16 cellular contexts compared by ENCODE assay signal in the genomic region with DNA sequence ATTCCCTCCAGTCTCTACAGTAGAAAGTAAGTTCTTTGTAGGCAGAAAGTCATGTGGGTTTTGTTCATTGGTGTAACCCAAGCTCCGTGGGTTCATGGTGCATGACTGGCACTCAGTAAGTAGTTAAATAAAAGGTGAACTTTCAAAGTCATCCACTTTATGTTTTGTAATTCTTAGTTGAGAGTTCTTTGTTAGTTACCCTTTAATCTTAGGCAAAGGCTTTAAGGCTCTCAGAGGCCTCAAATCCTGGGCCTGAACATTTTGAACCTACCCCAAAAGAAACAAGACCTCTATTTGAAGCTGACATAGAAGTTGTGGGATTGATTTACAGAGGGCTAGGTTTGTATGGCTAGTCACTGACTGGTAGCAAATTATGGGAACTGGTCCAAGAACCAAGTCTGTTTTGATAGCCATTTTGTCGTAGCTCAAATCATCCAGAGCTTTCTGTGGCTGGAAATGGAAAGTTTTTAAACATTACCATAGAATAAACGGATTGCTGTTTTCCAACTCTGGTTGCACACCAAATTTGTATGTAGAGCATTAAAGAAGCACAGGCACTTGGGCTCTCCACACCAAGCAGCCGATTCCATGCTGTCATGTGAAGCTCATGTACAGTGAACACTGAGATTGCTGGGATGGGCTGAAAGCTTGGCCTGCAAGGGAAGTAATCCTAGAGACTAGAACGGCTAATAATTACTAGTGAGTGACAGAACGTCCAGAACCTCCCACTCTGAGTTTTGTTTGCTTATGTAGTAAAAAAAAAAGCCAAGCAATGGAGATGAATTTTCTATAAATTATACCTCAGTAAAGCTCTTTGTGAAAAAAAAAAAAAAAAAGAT. TPM values are rescaled to one million over a fixed set of nuclear protein-coding genes. Genes with fewer than 3 reads are reported as not detected.
A peak's percentile ranks its signal among the peaks of the same experiment; 100 is the strongest.
DNase-seq lines count a peak whose midpoint lies in the region; ATAC-seq and TF ChIP-seq lines count a peak whose summit lies in the region.
"Had no signal": no experiment of that assay in that cellular context is flagged by ENCODE, and none has a peak within 500 bp of the region (broad histone marks: within the 10 kb centered on the region; RNA-seq: fewer than 3 reads in every experiment).

No MANE protein-coding gene starts in this region.

- H3K4me3 Mint-ChIP-seq in mesothelial cell of epicardium = no peak overlapping the region
- H3K4me3 Mint-ChIP-seq: dendritic cell treated with granulocyte-macrophage colony-stimulating factor and Interleukin-4, amounts not matched to agents 40 ng/mL and 50 ng/mL, for 4 days had no signal

- H3K27me3 Mint-ChIP-seq in mesothelial cell of epicardium (ENCODE audit: low read depth) = no peaks in the 10 kb centered on the region
- H3K27me3 Mint-ChIP-seq: dendritic cell treated with granulocyte-macrophage colony-stimulating factor and Interleukin-4, amounts not matched to agents 40 ng/mL and 50 ng/mL, for 4 days had no signal

- H3K9me3 ChIP-seq in left ventricle myocardium inferior (replicated peaks) = no peaks in the 10 kb centered on the region
- H3K9me3 ChIP-seq in tibial artery = no peaks in the 10 kb centered on the region
- no peaks in the 10 kb centered on the region for H3K9me3 ChIP-seq in heart right ventricle

- 67 to 71% methylated on average over 6 of the region's 6 CpGs for WGBS in heart right ventricle, 2 donors

- H3K36me3 ChIP-seq in left ventricle myocardium inferior = peaks cover 9% of the 10 kb centered on the region
- peaks cover 0 to 12% (median 7%) of the 10 kb centered on the region in 3 donors for H3K36me3 ChIP-seq in tibial artery
- H3K36me3 ChIP-seq in heart right ventricle = peaks cover 0 to 55% (median 13%) of the 10 kb centered on the region in 9 donors

- H3K4me1 ChIP-seq in left ventricle myocardium inferior = peaks cover 29% of the 10 kb centered on the region
- peaks cover 0 to 30% (median 5%) of the 10 kb centered on the region in 4 donors for H3K4me1 ChIP-seq in tibial artery
- H3K4me1 ChIP-seq in heart right ventricle = peaks cover 0 to 33% (median 12%) of the 10 kb centered on the region in 9 donors

- peak overlapping the region; percentile 34 for H3K27ac ChIP-seq in left ventricle myocardium inferior (replicated peaks)
- H3K27ac ChIP-seq in tibial artery = peak overlapping the region; percentile 33 to 59
- H3K27ac ChIP-seq in heart right ventricle = peak overlapping the region in 3 of 10 donors; percentile 5 to 21 (median 18)

- intact Hi-C loops in left ventricle myocardium inferior (cut with micrococcal nuclease) = no loop called here
- intact Hi-C loops in Right ventricle myocardium inferior (cut with DNase I) = loop anchor here (10.0 kb wide), 2 partner anchors 394 to 634 kb away; a partner anchor contains a TSS
- intact Hi-C loops in tibial artery (cut with DNase I; ENCODE audit: low total_unique reads) = no loop called here
- intact Hi-C loops in heart right ventricle (cut with DNase I) = loop anchor here in 5 of 10 donors (10.0 kb wide), 4 partner anchors 94 to 834 kb away; a partner anchor contains a TSS

- DNase-seq in left ventricle myocardium inferior = no peak
- no peak for DNase-seq in Right ventricle myocardium inferior (ENCODE audit: missing footprints)
- DNase-seq in astrocyte of the spinal cord (ENCODE audit: low read depth, low spot score) = peak; percentile 17
- DNase-seq in mesothelial cell of epicardium (ENCODE audit: low spot score in 2 of 2, unreplicated experiment in 2 of 2) = no peak
- DNase-seq in tibial artery = no peak
- DNase-seq in heart right ventricle = no peak
- DNase-seq: activated CD4-positive, alpha-beta T cell treated with anti-CD3 and anti-CD28 coated beads for 4 hours; activated effector memory CD4-positive, alpha-beta T cell treated with anti-CD3 and anti-CD28 coated beads, Interleukin-2, amount 50 U/mL, for 16 hours; left cardiac atrium; NCI-H2029; OCI-M1 had no signal

- ATAC-seq in Right ventricle myocardium inferior (no peak), heart right ventricle (no peak), HG03095 (IDR thresholded peaks at IDR 0.05; ENCODE audit: unreplicated experiment) (no peak), GM21390 (IDR thresholded peaks at IDR 0.05; ENCODE audit: unreplicated experiment) (no peak)

- H3K4me3 ChIP-seq in left ventricle myocardium inferior (no peak overlapping the region), astrocyte of the spinal cord (ENCODE audit: low read depth, low read length) (no peak overlapping the region), tibial artery (no peak overlapping the region), heart right ventricle (no peak overlapping the region)

- peaks cover 1% of the 10 kb centered on the region for H3K36me3 Mint-ChIP-seq in mesothelial cell of epicardium

- H3K4me1 Mint-ChIP-seq in mesothelial cell of epicardium = peaks cover 11% of the 10 kb centered on the region

- H3K27me3 ChIP-seq in left ventricle myocardium inferior (ENCODE audit: low read depth) = no peaks in the 10 kb centered on the region
- H3K27me3 ChIP-seq in tibial artery = no peaks in the 10 kb centered on the region
- no peaks in the 10 kb centered on the region for H3K27me3 ChIP-seq in heart right ventricle

- TF ChIP-seq CTCF in left ventricle myocardium inferior (IDR thresholded peaks at IDR 0.05; ENCODE audit: borderline replicate concordance) (no peak), astrocyte of the spinal cord (IDR thresholded peaks at IDR 0.05; ENCODE audit: low read depth, low read length) (no peak), mesothelial cell of epicardium (IDR thresholded peaks at IDR 0.05; ENCODE audit: unreplicated experiment) (no peak), tibial artery (IDR thresholded peaks at IDR 0.05) (no peak), heart right ventricle (IDR thresholded peaks at IDR 0.05) (no peak)

- peak overlapping the region; percentile 16 for H3K27ac Mint-ChIP-seq in mesothelial cell of epicardium
- H3K27ac Mint-ChIP-seq: dendritic cell treated with granulocyte-macrophage colony-stimulating factor and Interleukin-4, amounts not matched to agents 40 ng/mL and 50 ng/mL, for 4 days had no signal

- no peaks in the 10 kb centered on the region for H3K9me3 Mint-ChIP-seq in mesothelial cell of epicardium
- H3K9me3 Mint-ChIP-seq: dendritic cell treated with granulocyte-macrophage colony-stimulating factor and Interleukin-4, amounts not matched to agents 40 ng/mL and 50 ng/mL, for 4 days had no signal

- in situ Hi-C loops in astrocyte of the spinal cord (cut with HindIII; ENCODE audit: low sequenced_read_pairs) = no loop called here

RNA-seq across cellular contexts. Expression of a gene that starts 53.5 kb away (rescaled TPM):
- total RNA-seq in left ventricle myocardium inferior = 8.5 TPM
- 9.1 TPM for total RNA-seq in Right ventricle myocardium inferior
- 22.4 to 22.7 TPM (median 22.7 TPM) in 3 replicates for total RNA-seq in mesothelial cell of epicardium
- 10 to 100 TPM in 4 of 10 donors, 1 to 10 TPM in 6; 6.7 to 11.5 (median 9.3) TPM for total RNA-seq in heart right ventricle
- 1 to 10 TPM; 2.7 to 3.4 TPM for polyA plus RNA-seq in heart right ventricle

RNA-seq across cellular contexts. Expression of a gene that starts 59.7 kb away (rescaled TPM):
- total RNA-seq in left ventricle myocardium inferior (not detected), Right ventricle myocardium inferior (not detected), mesothelial cell of epicardium (0.09 TPM in 1 of 3 replicates, not detected in the others), heart right ventricle (under 1 TPM in 1 of 10 donors, not detected in 9; 0.12 TPM)
- polyA plus RNA-seq in heart right ventricle = not detected
- total RNA-seq: Daoy, H1, left cardiac atrium had no signal
